Comparison of ENCODE assay signal across 7 cellular contexts in the genomic region with DNA sequence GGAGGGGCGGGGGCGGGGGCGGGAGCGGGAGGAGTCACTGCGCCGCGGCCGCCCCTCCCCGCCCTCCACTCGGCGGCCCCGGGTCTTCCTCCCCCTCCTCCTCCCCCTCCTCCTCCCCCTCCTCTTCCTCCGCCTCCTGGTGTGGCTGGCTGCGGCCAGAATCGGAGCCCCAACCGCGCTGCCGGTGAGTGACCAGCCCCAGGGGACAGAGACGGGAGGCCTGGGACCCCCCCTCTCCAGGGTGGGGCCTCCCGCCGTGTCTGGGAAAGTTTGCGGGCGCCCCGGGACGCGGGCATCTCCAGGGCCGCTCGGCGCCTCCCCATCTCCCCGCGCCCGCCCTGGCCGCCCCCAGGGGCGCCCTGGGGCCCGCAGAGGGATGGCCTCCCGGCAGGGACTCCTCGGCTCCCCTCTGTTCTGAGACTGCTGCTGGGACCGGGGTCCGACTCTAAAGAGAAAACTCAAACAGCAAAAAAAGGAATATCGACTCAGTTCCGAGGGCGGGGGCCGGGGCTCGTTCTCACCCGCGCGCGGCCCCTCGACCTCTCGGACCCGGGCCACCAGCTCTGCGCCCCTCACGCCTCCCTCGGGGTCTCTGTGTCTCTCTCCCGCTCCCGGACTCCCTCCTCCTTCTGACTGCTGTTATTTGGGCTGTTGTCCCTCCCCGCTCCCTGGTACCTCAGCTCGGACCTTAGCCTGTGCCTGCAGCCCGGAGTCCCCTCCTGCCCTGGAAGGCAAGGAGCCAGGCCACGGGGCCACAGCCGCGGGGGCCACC.
DNase-seq lines count a peak whose midpoint lies in the region; ATAC-seq and FAIRE-seq lines count a peak whose summit lies in the region.

A gene with protein sequence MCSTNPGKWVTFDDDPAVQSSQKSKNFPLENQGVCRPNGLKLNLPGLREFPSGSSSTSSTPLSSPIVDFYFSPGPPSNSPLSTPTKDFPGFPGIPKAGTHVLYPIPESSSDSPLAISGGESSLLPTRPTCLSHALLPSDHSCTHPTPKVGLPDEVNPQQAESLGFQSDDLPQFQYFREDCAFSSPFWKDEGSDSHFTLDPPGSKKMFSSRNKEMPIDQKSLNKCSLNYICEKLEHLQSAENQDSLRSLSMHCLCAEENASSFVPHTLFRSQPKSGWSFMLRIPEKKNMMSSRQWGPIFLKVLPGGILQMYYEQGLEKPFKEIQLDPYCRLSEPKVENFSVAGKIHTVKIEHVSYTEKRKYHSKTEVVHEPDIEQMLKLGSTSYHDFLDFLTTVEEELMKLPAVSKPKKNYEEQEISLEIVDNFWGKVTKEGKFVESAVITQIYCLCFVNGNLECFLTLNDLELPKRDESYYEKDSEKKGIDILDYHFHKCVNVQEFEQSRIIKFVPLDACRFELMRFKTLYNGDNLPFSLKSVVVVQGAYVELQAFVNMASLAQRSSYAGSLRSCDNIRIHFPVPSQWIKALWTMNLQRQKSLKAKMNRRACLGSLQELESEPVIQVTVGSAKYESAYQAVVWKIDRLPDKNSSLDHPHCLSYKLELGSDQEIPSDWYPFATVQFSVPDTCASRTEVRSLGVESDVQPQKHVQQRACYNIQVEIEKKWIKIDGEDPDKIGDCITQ (plus strand): TSS at position 122 of the 772 bp plus-strand sequence. CDS start 50,480 bp downstream, outside the sequence.

- ATAC-seq in GM18502 (IDR thresholded peaks at IDR 0.05; ENCODE audit: poor library complexity, unreplicated experiment): peak; percentile 54
- ATAC-seq in HG03175 (IDR thresholded peaks at IDR 0.05; ENCODE audit: unreplicated experiment): peak; percentile 51
- peak; percentile 71 for ATAC-seq in memory B cell (ENCODE audit: low read depth)

- peak within 1 kb of the TSS; percentile 75 for H3K27ac Mint-ChIP-seq in memory B cell
- H3K27ac Mint-ChIP-seq in stimulated activated naive CD8-positive, alpha-beta T cell treated with anti-CD3 and anti-CD28 coated beads, Interleukin-15, Interleukin-2, amounts not matched to agents 100 ng/mL and 50 ng/mL, for 24 hours: peak within 1 kb of the TSS; percentile 29

- H3K27me3 Mint-ChIP-seq in memory B cell: peaks cover 11% of the 10 kb centered on the region
- H3K27me3 Mint-ChIP-seq in stimulated activated naive CD8-positive, alpha-beta T cell treated with anti-CD3 and anti-CD28 coated beads, Interleukin-15, Interleukin-2, amounts not matched to agents 100 ng/mL and 50 ng/mL, for 24 hours: no peaks in the 10 kb centered on the region

- H3K4me1 ChIP-seq in duodenal mucosa (ENCODE audit: control insufficient read depth in 1 of 2, insufficient read depth in 2 of 2, low read length in 2 of 2): peaks cover 4 to 8% of the 10 kb centered on the region in 2 donors

- peak within 1 kb of the TSS; percentile 86 for H3K27ac ChIP-seq in duodenal mucosa (ENCODE audit: low read depth, low read length)

- no peaks in the 10 kb centered on the region for H3K9me3 ChIP-seq in duodenal mucosa (ENCODE audit: control insufficient read depth in 1 of 2, low read length in 2 of 2)

- H3K4me3 ChIP-seq in duodenal mucosa (ENCODE audit: low read depth in 1 of 2, low read length in 2 of 2): peak within 1 kb of the TSS; percentile 65 to 67

- H3K36me3 Mint-ChIP-seq in memory B cell: peaks cover 3% of the 10 kb centered on the region
- peaks cover 7% of the 10 kb centered on the region for H3K36me3 Mint-ChIP-seq in stimulated activated naive CD8-positive, alpha-beta T cell treated with anti-CD3 and anti-CD28 coated beads, Interleukin-15, Interleukin-2, amounts not matched to agents 100 ng/mL and 50 ng/mL, for 24 hours (ENCODE audit: low read depth)

- H3K4me1 Mint-ChIP-seq in memory B cell: peaks cover 14% of the 10 kb centered on the region
- H3K4me1 Mint-ChIP-seq in stimulated activated naive CD8-positive, alpha-beta T cell treated with anti-CD3 and anti-CD28 coated beads, Interleukin-15, Interleukin-2, amounts not matched to agents 100 ng/mL and 50 ng/mL, for 24 hours (ENCODE audit: low read depth): peaks cover 21% of the 10 kb centered on the region

- DNase-seq in activated CD4-positive, CD25-positive, alpha-beta regulatory T cell treated with anti-CD3 and anti-CD28 coated beads, Interleukin-2, amount 50 U/mL, for 72 hours: peak; percentile 44
- peak; percentile 3 to 24 for DNase-seq in memory B cell (ENCODE audit: low spot score in 2 of 2)
- no peak for DNase-seq in RCC 7860 (ENCODE audit: low spot score)

- no peaks in the 10 kb centered on the region for H3K9me3 Mint-ChIP-seq in memory B cell
- no peaks in the 10 kb centered on the region for H3K9me3 Mint-ChIP-seq in stimulated activated naive CD8-positive, alpha-beta T cell treated with anti-CD3 and anti-CD28 coated beads, Interleukin-15, Interleukin-2, amounts not matched to agents 100 ng/mL and 50 ng/mL, for 24 hours

- FAIRE-seq in RCC 7860 (lab: Jason Lieb, UNC): no peak

- no peaks in the 10 kb centered on the region for H3K36me3 ChIP-seq in duodenal mucosa (ENCODE audit: control insufficient read depth in 1 of 2, insufficient read depth in 2 of 2, low read length in 2 of 2)

- peak within 1 kb of the TSS; percentile 20 to 32 for H3K9ac ChIP-seq in duodenal mucosa (ENCODE audit: low read depth in 1 of 2, low read length in 2 of 2)

- H3K4me3 Mint-ChIP-seq in memory B cell: peak within 1 kb of the TSS; percentile 97
- H3K4me3 Mint-ChIP-seq in stimulated activated naive CD8-positive, alpha-beta T cell treated with anti-CD3 and anti-CD28 coated beads, Interleukin-15, Interleukin-2, amounts not matched to agents 100 ng/mL and 50 ng/mL, for 24 hours: peak within 1 kb of the TSS; percentile 79

- H3K27me3 ChIP-seq in duodenal mucosa (ENCODE audit: control insufficient read depth in 1 of 2, insufficient read depth in 2 of 2, low read length in 2 of 2): peaks cover 0 to 4% of the 10 kb centered on the region in 2 donors
